Comparison of ENCODE assay signal across 17 cellular contexts in the genomic region with DNA sequence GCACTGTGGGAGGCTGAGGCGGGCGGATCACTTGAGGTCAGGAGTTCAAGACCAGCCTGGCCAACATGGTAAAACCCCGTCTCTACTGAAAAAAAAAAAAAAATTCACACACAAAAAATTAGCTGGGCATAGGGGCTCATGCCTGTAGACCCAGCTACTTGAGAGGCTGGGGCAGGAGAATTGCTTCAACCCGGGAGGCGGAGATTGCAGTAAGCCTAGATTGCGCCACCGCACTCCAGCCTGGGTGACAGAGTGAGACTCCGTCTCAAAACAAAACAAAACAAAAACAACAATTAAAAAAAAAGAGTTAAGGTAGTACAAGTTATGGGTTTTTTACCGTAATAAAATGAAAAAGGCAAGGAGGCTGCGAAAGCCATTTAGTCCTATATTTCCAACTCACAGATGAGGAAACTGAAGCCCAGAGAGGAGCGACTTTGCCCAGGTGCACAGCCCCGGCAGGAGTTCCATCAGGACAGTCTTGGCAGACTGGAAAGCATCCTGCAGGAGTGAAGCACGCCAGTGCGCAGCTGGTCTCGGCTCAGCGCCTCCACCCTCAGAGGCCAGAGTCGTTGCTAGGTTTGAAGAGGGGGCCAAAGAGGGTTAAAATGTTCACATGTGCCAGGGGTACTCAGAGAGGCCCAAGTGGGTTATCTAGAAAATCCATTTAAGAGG. TPM values are rescaled to one million over a fixed set of nuclear protein-coding genes. Genes with fewer than 3 reads are reported as not detected.
A peak's percentile ranks its signal among the peaks of the same experiment; 100 is the strongest.
DNase-seq lines count a peak whose midpoint lies in the region; ATAC-seq and TF ChIP-seq lines count a peak whose summit lies in the region.
"Had no signal": no experiment of that assay in that cellular context is flagged by ENCODE, and none has a peak within 500 bp of the region (broad histone marks: within the 10 kb centered on the region; RNA-seq: fewer than 3 reads in every experiment).

No MANE protein-coding gene starts in this region.

- H3K4me1 Mint-ChIP-seq in endothelial cell (ENCODE audit: unreplicated experiment) = no peaks in the 10 kb centered on the region
- H3K4me1 Mint-ChIP-seq in activated naive CD8-positive, alpha-beta T cell treated with anti-CD3 and anti-CD28 coated beads, Interleukin-2, amount 50 U/mL, for 24 hours = peaks cover 12% of the 10 kb centered on the region

- no peaks in the 10 kb centered on the region for H3K9me3 ChIP-seq in thyroid gland
- no peaks in the 10 kb centered on the region for H3K9me3 ChIP-seq in smooth muscle cell (replicated peaks; ENCODE audit: low read depth)
- H3K9me3 ChIP-seq: BLaER1 treated with 17β-estradiol and CSF1 and Interleukin-3, amounts not matched to agents 10 nM and 100 nM; SJSA1 had no signal

- intact Hi-C loops in thyroid gland (cut with DNase I) = loop anchor here (5.0 kb wide), 2 partner anchors 162 to 187 kb away; no protein-coding TSS in a partner anchor

- peak in 2 of 3 experiments; percentile 11 to 15 for DNase-seq in NCI-H1417 (lab: John Stamatoyannopoulos, UW)
- DNase-seq in NCI-H1417 treated with DMSO at 0.1 percent for 48 hours (lab: John Stamatoyannopoulos, UW) = no peak
- peak; percentile 10 to 59 for DNase-seq in NCI-H524 (lab: John Stamatoyannopoulos, UW)
- no peak for DNase-seq in endothelial cell (ENCODE audit: low spot score)
- DNase-seq in thyroid gland = peak; percentile 69 to 84
- no peak for DNase-seq in smooth muscle cell (lab: John Stamatoyannopoulos, UW; ENCODE audit: unreplicated experiment)
- DNase-seq in activated naive CD8-positive, alpha-beta T cell treated with anti-CD3 and anti-CD28 coated beads, Interleukin-2, amount 50 U/mL, for 24 hours = no peak
- DNase-seq: 8988T; DMS 273 treated with DMSO at 0.1 percent for 48 hours; EL; H7; MM.1S; NK-92 treated with Interleukin-12 subunit alpha and Interleukin-12 subunit beta, amount 100 ng/mL, for 24 hours had no signal

- no peaks in the 10 kb centered on the region for H3K79me2 ChIP-seq in smooth muscle cell (ENCODE audit: low read depth)

- H3K27me3 Mint-ChIP-seq in endothelial cell (ENCODE audit: unreplicated experiment) = peaks cover 2% of the 10 kb centered on the region
- no peaks in the 10 kb centered on the region for H3K27me3 Mint-ChIP-seq in activated naive CD8-positive, alpha-beta T cell treated with anti-CD3 and anti-CD28 coated beads, Interleukin-2, amount 50 U/mL, for 24 hours

- H3K27ac ChIP-seq in thyroid gland = no peak overlapping the region
- no peak overlapping the region for H3K27ac ChIP-seq in smooth muscle cell (ENCODE audit: low read depth)
- H3K27ac ChIP-seq: SJSA1 had no signal

- no peak overlapping the region for H3K9ac ChIP-seq in smooth muscle cell (ENCODE audit: low read depth)

- H3K27me3 ChIP-seq in thyroid gland = no peaks in the 10 kb centered on the region
- H3K27me3 ChIP-seq in smooth muscle cell (ENCODE audit: low read depth) = no peaks in the 10 kb centered on the region
- H3K27me3 ChIP-seq: BLaER1 treated with 17β-estradiol and CSF1 and Interleukin-3, amounts not matched to agents 10 nM and 100 nM; SJSA1 had no signal

- H3K4me3 Mint-ChIP-seq in endothelial cell (ENCODE audit: unreplicated experiment) = peak overlapping the region; percentile 5
- no peak overlapping the region for H3K4me3 Mint-ChIP-seq in activated naive CD8-positive, alpha-beta T cell treated with anti-CD3 and anti-CD28 coated beads, Interleukin-2, amount 50 U/mL, for 24 hours

- H3K4me1 ChIP-seq in thyroid gland (peaks cover 8 to 17% of the 10 kb centered on the region in 2 donors), smooth muscle cell (ENCODE audit: low read depth) (peaks cover 3% of the 10 kb centered on the region)

- peaks cover 3% of the 10 kb centered on the region for H4K20me1 ChIP-seq in smooth muscle cell (ENCODE audit: low read depth)

- no peak overlapping the region for H3K4me2 ChIP-seq in smooth muscle cell

- H3F3A ChIP-seq in smooth muscle cell (ENCODE audit: low read depth) = no peaks in the 10 kb centered on the region

- H3K27ac Mint-ChIP-seq in endothelial cell (ENCODE audit: unreplicated experiment) = no peak overlapping the region
- no peak overlapping the region for H3K27ac Mint-ChIP-seq in activated naive CD8-positive, alpha-beta T cell treated with anti-CD3 and anti-CD28 coated beads, Interleukin-2, amount 50 U/mL, for 24 hours

- no peak for TF ChIP-seq CTCF in endothelial cell (IDR thresholded peaks at IDR 0.05; ENCODE audit: unreplicated experiment)
- TF ChIP-seq CTCF in thyroid gland (IDR thresholded peaks at IDR 0.05) = no peak
- TF ChIP-seq CTCF in smooth muscle cell (IDR thresholded peaks at IDR 0.05; ENCODE audit: borderline replicate concordance, insufficient read depth, poor library complexity, severe bottlenecking) = no peak

- H3K4me3 ChIP-seq in thyroid gland (replicated peaks in 1 of 3) (no peak overlapping the region), smooth muscle cell (no peak overlapping the region)
- H3K4me3 ChIP-seq: BLaER1 treated with 17β-estradiol and CSF1 and Interleukin-3, amounts not matched to agents 10 nM and 100 nM; SJSA1 had no signal

- WGBS in thyroid gland, 2 donors = 33 to 45% methylated on average over 17 of the region's 17 CpGs
- 88% methylated on average over 17 of the region's 17 CpGs for WGBS in smooth muscle cell (ENCODE audit: low lambda C conversion rate)

- H3K36me3 ChIP-seq in thyroid gland (no peaks in the 10 kb centered on the region), smooth muscle cell (ENCODE audit: low read depth) (no peaks in the 10 kb centered on the region)

- H3K36me3 Mint-ChIP-seq in endothelial cell (ENCODE audit: low read depth, unreplicated experiment) = no peaks in the 10 kb centered on the region
- no peaks in the 10 kb centered on the region for H3K36me3 Mint-ChIP-seq in activated naive CD8-positive, alpha-beta T cell treated with anti-CD3 and anti-CD28 coated beads, Interleukin-2, amount 50 U/mL, for 24 hours (ENCODE audit: low read depth)

- no peaks in the 10 kb centered on the region for H3K9me3 Mint-ChIP-seq in endothelial cell (ENCODE audit: unreplicated experiment)
- no peaks in the 10 kb centered on the region for H3K9me3 Mint-ChIP-seq in activated naive CD8-positive, alpha-beta T cell treated with anti-CD3 and anti-CD28 coated beads, Interleukin-2, amount 50 U/mL, for 24 hours

- ATAC-seq in activated naive CD8-positive, alpha-beta T cell treated with anti-CD3 and anti-CD28 coated beads, Interleukin-2, amount 50 U/mL, for 24 hours = no peak
- no peak for ATAC-seq in GM18520 (IDR thresholded peaks at IDR 0.05; ENCODE audit: unreplicated experiment)
- ATAC-seq: HepG2 had no signal

- H2AFZ ChIP-seq in smooth muscle cell (ENCODE audit: low read depth) = no peak overlapping the region

- TF ChIP-seq POLR2A in thyroid gland (IDR thresholded peaks at IDR 0.05) = no peak

RNA-seq across cellular contexts. Expression of gene FADS3, which starts 3.8 kb away (rescaled TPM):
- 42.0 TPM for total RNA-seq in endothelial cell (ENCODE audit: unreplicated experiment)
- 10 to 100 TPM; 25.2 to 37.6 (median 31.2) TPM for total RNA-seq in thyroid gland
- 6.7 and 8.9 TPM in 2 replicates for total RNA-seq in smooth muscle cell
- polyA plus RNA-seq in smooth muscle cell = 13.8 and 28.9 TPM in 2 replicates

RNA-seq across cellular contexts. Expression of gene RAB3IL1, which starts 22.2 kb away (rescaled TPM):
- total RNA-seq in endothelial cell (ENCODE audit: unreplicated experiment) = 8.9 TPM
- 10 to 100 TPM in 3 of 4 donors, 1 to 10 TPM in 1; 6.5 to 27.7 (median 15.2) TPM for total RNA-seq in thyroid gland
- 4.8 and 4.9 TPM in 2 replicates for total RNA-seq in smooth muscle cell
- polyA plus RNA-seq in smooth muscle cell = 9.8 and 11.6 TPM in 2 replicates

RNA-seq across cellular contexts. Expression of gene BEST1, which starts 55.0 kb away (rescaled TPM):
- total RNA-seq in endothelial cell (ENCODE audit: unreplicated experiment) (0.08 TPM), thyroid gland (1 to 10 TPM in 3 of 4 donors, under 1 TPM in 1; 0.67 to 3.3 (median 1.9) TPM), smooth muscle cell (2.4 and 2.6 TPM in 2 replicates)
- polyA plus RNA-seq in smooth muscle cell = 1.6 and 2.8 TPM in 2 replicates

Comparison
In these comparisons a context has a peak if more than half of its experiments do, and no peak if none do; other contexts are left out.
1. DNase-seq: peak in NCI-H1417 (2 of 3), NCI-H524 (2 of 2) and thyroid gland (2 of 2); none in NCI-H1417 treated with DMSO at 0.1 percent for 48 hours (single experiment), endothelial cell (single experiment), smooth muscle cell (single experiment) and activated naive CD8-positive, alpha-beta T cell treated with anti-CD3 and anti-CD28 coated beads, Interleukin-2, amount 50 U/mL, for 24 hours (single experiment).